In the genomic region with DNA sequence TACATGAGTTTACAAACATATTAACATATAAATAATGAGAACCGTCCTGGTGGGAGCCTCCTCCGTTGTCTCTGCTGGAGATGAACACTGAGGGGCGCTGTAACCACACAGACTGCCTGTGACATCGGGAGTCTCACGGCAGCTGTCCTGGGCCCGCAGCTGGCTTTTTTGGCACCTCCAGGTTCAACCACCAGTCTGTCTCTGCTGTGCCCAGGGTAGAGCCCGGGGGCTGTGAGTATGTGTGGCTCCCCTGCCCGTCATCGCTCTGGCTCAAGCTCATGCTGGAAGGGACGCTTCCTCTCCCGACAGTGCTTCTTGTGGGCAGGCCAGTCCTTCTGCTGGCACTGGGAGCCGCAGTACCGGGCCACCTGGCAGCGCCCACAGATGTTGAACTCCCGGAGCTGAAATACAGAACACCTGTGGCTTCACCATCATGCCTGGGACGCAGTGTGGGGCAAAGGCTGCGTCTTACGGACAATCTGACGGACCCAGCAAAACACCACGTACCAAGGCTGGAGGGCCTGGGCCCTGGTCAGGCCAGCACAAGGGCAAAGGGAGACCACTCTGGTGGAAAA, we compare ENCODE assay signal across 2 cellular contexts.
TF ChIP-seq lines count a peak whose summit lies in the region.

No MANE protein-coding gene starts in this region.

TF ChIP-seq in WTC11, 78 proteins besides CTCF, POLR2A, EP300 and RAD21 (continued from another document):
- TF ChIP-seq ATF1 (CRISPR knock-in tag; IDR thresholded peaks at IDR 0.05) (no peak), ZNF263 (CRISPR knock-in tag; IDR thresholded peaks at IDR 0.05; ENCODE audit: low read depth) (no peak), SP1 (CRISPR knock-in tag; conservative IDR thresholded peaks at IDR 0.05) (no peak)
- TF ChIP-seq, protein P1, sequence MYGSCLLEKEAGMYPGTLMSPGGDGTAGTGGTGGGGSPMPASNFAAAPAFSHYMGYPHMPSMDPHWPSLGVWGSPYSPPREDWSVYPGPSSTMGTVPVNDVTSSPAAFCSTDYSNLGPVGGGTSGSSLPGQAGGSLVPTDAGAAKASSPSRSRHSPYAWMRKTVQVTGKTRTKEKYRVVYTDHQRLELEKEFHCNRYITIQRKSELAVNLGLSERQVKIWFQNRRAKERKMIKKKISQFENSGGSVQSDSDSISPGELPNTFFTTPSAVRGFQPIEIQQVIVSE (CRISPR knock-in tag; IDR thresholded peaks at IDR 0.05; ENCODE audit: borderline replicate concordance), result no peak

TF ChIP-seq in liver, 16 proteins besides CTCF, POLR2A, EP300 and RAD21 (continued from another document):
- TF ChIP-seq, protein P2, sequence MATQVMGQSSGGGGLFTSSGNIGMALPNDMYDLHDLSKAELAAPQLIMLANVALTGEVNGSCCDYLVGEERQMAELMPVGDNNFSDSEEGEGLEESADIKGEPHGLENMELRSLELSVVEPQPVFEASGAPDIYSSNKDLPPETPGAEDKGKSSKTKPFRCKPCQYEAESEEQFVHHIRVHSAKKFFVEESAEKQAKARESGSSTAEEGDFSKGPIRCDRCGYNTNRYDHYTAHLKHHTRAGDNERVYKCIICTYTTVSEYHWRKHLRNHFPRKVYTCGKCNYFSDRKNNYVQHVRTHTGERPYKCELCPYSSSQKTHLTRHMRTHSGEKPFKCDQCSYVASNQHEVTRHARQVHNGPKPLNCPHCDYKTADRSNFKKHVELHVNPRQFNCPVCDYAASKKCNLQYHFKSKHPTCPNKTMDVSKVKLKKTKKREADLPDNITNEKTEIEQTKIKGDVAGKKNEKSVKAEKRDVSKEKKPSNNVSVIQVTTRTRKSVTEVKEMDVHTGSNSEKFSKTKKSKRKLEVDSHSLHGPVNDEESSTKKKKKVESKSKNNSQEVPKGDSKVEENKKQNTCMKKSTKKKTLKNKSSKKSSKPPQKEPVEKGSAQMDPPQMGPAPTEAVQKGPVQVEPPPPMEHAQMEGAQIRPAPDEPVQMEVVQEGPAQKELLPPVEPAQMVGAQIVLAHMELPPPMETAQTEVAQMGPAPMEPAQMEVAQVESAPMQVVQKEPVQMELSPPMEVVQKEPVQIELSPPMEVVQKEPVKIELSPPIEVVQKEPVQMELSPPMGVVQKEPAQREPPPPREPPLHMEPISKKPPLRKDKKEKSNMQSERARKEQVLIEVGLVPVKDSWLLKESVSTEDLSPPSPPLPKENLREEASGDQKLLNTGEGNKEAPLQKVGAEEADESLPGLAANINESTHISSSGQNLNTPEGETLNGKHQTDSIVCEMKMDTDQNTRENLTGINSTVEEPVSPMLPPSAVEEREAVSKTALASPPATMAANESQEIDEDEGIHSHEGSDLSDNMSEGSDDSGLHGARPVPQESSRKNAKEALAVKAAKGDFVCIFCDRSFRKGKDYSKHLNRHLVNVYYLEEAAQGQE (IDR thresholded peaks at IDR 0.05), result no peak
